Comparison of ENCODE assay signal across 3 cellular contexts in genomic region chr15:101101676-101102075, GRCh38.
A peak's percentile ranks its signal among the peaks of the same experiment; 100 is the strongest.
TF ChIP-seq lines count a peak whose summit lies in the region.

No MANE protein-coding gene starts in this region.

TF ChIP-seq in HepG2, 621 proteins besides CTCF, POLR2A, EP300 and RAD21:
- TF ChIP-seq NFYC (CRISPR knock-in tag; IDR thresholded peaks at IDR 0.05) (peak; percentile 59), YEATS4 (CRISPR knock-in tag; IDR thresholded peaks at IDR 0.05; ENCODE audit: borderline replicate concordance) (no peak), CEBPB (IDR thresholded peaks at IDR 0.05; ENCODE audit: borderline replicate concordance, low read depth, low read length) (no peak), CENPT (CRISPR knock-in tag; IDR thresholded peaks at IDR 0.05; ENCODE audit: low read depth) (no peak), ZC3H13 (CRISPR knock-in tag; IDR thresholded peaks at IDR 0.05) (no peak), HNF4G (IDR thresholded peaks at IDR 0.05; ENCODE audit: borderline replicate concordance, low read depth, low read length) (no peak), HNF4G (CRISPR knock-in tag; IDR thresholded peaks at IDR 0.05; ENCODE audit: borderline replicate concordance, low read depth) (no peak), ARID2 (CRISPR knock-in tag; IDR thresholded peaks at IDR 0.05; ENCODE audit: borderline replicate concordance) (no peak), MAFK (conservative IDR thresholded peaks at IDR 0.05 in 1 of 2, IDR thresholded peaks at IDR 0.05 in 1 of 2; ENCODE audit: low read length in 2 of 2) (0 out of 4 replicates have a peak, but pooled peaks have one; percentile 10 to 13), SRF (IDR thresholded peaks at IDR 0.05; ENCODE audit: low read depth, low read length) (no peak), PAF1 (CRISPR knock-in tag; IDR thresholded peaks at IDR 0.05) (no peak), ZFP37 (CRISPR knock-in tag; IDR thresholded peaks at IDR 0.05; ENCODE audit: borderline replicate concordance) (no peak), FOXK1 (CRISPR knock-in tag; IDR thresholded peaks at IDR 0.05; ENCODE audit: borderline replicate concordance, low read depth) (no peak)
TF ChIP-seq in HepG2: peak in this region for 2.

TF ChIP-seq in IMR-90, 13 proteins besides CTCF, POLR2A, EP300 and RAD21:
- TF ChIP-seq MXI1 (IDR thresholded peaks at IDR 0.05; ENCODE audit: borderline replicate concordance, low read depth, low read length) (no peak), MAFK (IDR thresholded peaks at IDR 0.05; ENCODE audit: low read depth, low read length) (0 out of 2 replicates have a peak, but pooled peaks have one; percentile 18), FOS (IDR thresholded peaks at IDR 0.05; ENCODE audit: low read depth, low read length) (no peak)

TF ChIP-seq in H1, 55 proteins besides CTCF, POLR2A, EP300 and RAD21:
- no peak for TF ChIP-seq RXRA (IDR thresholded peaks at IDR 0.05; ENCODE audit: insufficient read depth, low read depth, low read length)
- TF ChIP-seq, protein P1, sequence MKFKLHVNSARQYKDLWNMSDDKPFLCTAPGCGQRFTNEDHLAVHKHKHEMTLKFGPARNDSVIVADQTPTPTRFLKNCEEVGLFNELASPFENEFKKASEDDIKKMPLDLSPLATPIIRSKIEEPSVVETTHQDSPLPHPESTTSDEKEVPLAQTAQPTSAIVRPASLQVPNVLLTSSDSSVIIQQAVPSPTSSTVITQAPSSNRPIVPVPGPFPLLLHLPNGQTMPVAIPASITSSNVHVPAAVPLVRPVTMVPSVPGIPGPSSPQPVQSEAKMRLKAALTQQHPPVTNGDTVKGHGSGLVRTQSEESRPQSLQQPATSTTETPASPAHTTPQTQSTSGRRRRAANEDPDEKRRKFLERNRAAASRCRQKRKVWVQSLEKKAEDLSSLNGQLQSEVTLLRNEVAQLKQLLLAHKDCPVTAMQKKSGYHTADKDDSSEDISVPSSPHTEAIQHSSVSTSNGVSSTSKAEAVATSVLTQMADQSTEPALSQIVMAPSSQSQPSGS (IDR thresholded peaks at IDR 0.05; ENCODE audit: low read length), result no peak
TF ChIP-seq in H1: peak in this region for 0.
